ENCODE assay signal across 18 cellular contexts in the genomic region with DNA sequence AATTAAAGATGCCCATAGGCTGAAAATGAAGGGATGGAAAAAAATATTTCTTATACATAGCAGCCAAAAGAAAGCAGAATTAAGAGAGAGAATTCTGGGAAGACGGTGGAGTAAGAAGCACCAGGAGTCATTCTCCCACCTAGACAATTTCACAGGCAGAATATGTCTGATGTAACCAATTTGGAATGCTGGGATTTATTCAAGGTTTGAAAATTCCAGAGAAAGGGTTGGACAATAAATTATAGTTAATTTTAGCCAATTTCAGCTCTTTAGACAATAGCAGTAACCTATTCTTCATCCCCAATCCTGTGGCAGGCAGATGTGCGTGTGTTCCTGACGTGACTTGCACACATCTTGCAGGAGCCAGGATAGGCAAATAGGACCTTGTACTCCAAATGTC.
"Had no signal": no experiment of that assay in that cellular context is flagged by ENCODE, and none has a peak within 500 bp of the region (broad histone marks: within the 10 kb centered on the region; RNA-seq: fewer than 3 reads in every experiment).

No MANE protein-coding gene starts in this region.

- H3K4me3 ChIP-seq: psoas muscle, spleen, tibial artery, upper lobe of right lung, vagina had no signal

- H3K36me3 ChIP-seq: spleen, tibial artery, upper lobe of right lung, vagina had no signal

- H3K4me1 ChIP-seq: psoas muscle, spleen, tibial artery, upper lobe of right lung, vagina had no signal

- H3K27me3 ChIP-seq: spleen, tibial artery, upper lobe of right lung, vagina had no signal

- DNase-seq: effector CD4-positive, alpha-beta T cell; endodermal cell; foreskin melanocyte; head of caudate nucleus; hippocampal formation; mesendoderm; naive B cell; psoas muscle; spleen; stimulated activated CD4-positive, alpha-beta T cell treated with anti-CD3 and anti-CD28 coated beads, Interleukin-15, amount 100 ng/mL, for 24 hours; stimulated activated CD4-positive, alpha-beta T cell treated with anti-CD3 and anti-CD28 coated beads, Interleukin-1b, Interleukin-23, amount 100 ng/mL, for 48 hours; stimulated activated CD4-positive, alpha-beta T cell treated with anti-CD3 and anti-CD28 coated beads, Interleukin-4, amount 100 ng/mL, for 24 hours; tibial artery; upper lobe of right lung had no signal

- H3K9me3 ChIP-seq: upper lobe of right lung, vagina had no signal

- FAIRE-seq: endothelial cell of umbilical vein had no signal

- ATAC-seq: psoas muscle; sciatic nerve; stimulated activated memory B cell treated with anti-CD40 and anti-IgM and Interleukin-4, amounts not matched to agents 10 μg/mL and 1 μg/mL and 100 μg/mL, for 72 hours; upper lobe of right lung had no signal

- H3K27ac ChIP-seq: psoas muscle, spleen, tibial artery, upper lobe of right lung, vagina had no signal
